ENCODE assay signal across 2 cellular contexts in genomic region chr2:24084386-24085375, GRCh38.
TF ChIP-seq lines count a peak whose summit lies in the region.

Gene TP53I3 (minus strand): TSS chr2:24084834. CDS start chr2:24084326, 508 bp downstream.

TF ChIP-seq in HEK293, 187 proteins besides CTCF, POLR2A, EP300 and RAD21 (continued from another document and continues in another):
- TF ChIP-seq ZBTB10 (tag by site-specific recombination; IDR thresholded peaks at IDR 0.05) (0 out of 2 replicates have a peak, but pooled peaks have one; percentile 28), PRDM1 (tag by site-specific recombination; IDR thresholded peaks at IDR 0.05) (peak; percentile 81), PRDM4 (tag by site-specific recombination; IDR thresholded peaks at IDR 0.05) (no peak), ZNF561 (tag by site-specific recombination; IDR thresholded peaks at IDR 0.05; ENCODE audit: borderline replicate concordance) (peak; percentile 76), ZNF175 (tag by site-specific recombination; IDR thresholded peaks at IDR 0.05) (no peak), ZNF692 (tag by site-specific recombination; IDR thresholded peaks at IDR 0.05) (peak; percentile 57), BCL6B (tag by site-specific recombination; IDR thresholded peaks at IDR 0.05) (no peak), ZBTB17 (tag by site-specific recombination; IDR thresholded peaks at IDR 0.05) (peak; percentile 95), ZBTB6 (tag by site-specific recombination; IDR thresholded peaks at IDR 0.05) (0 out of 2 replicates have a peak, but pooled peaks have one; percentile 4), ZNF501 (tag by site-specific recombination; IDR thresholded peaks at IDR 0.05) (peak; percentile 93), SP7 (tag by site-specific recombination; IDR thresholded peaks at IDR 0.05) (peak; percentile 52; the same call in 1 of the 2 replicates), ZNF596 (tag by site-specific recombination; IDR thresholded peaks at IDR 0.05) (no peak), REPIN1 (tag by site-specific recombination; IDR thresholded peaks at IDR 0.05; ENCODE audit: low read depth) (0 out of 2 replicates have a peak, but pooled peaks have one; percentile 31), ZNF132 (tag by site-specific recombination; IDR thresholded peaks at IDR 0.05; ENCODE audit: borderline replicate concordance) (no peak), ZFHX2 (tag by site-specific recombination; conservative IDR thresholded peaks at IDR 0.05) (peak; percentile 49), ELK4 (IDR thresholded peaks at IDR 0.05; ENCODE audit: borderline replicate concordance, low read depth, low read length) (no peak)

TF ChIP-seq in SK-N-SH treated with all-trans-retinoic acid at 6 μM for 48 hours, 23 proteins besides CTCF, POLR2A, EP300 and RAD21 (continued from another document):
- TF ChIP-seq TSHZ2 (CRISPR knock-in tag; IDR thresholded peaks at IDR 0.05) = peak; percentile 81
